Comparison of ENCODE assay signal across 12 cellular contexts in genomic region chr17:76076100-76076764, GRCh38. TPM values are rescaled to one million over a fixed set of nuclear protein-coding genes. Genes with fewer than 3 reads are reported as not detected.
A peak's percentile ranks its signal among the peaks of the same experiment; 100 is the strongest.
DNase-seq lines count a peak whose midpoint lies in the region; ATAC-seq and TF ChIP-seq lines count a peak whose summit lies in the region.
"Had no signal": no experiment of that assay in that cellular context is flagged by ENCODE, and none has a peak within 500 bp of the region (broad histone marks: within the 10 kb centered on the region; RNA-seq: fewer than 3 reads in every experiment).

No MANE protein-coding gene starts in this region.

- H4K20me1 ChIP-seq in BLaER1, result peaks cover 49% of the 10 kb centered on the region

- H3K9me3 ChIP-seq in BLaER1 (no peaks in the 10 kb centered on the region), muscle layer of colon (ENCODE audit: low read length) (no peaks in the 10 kb centered on the region)
- H3K9me3 ChIP-seq: adrenal gland had no signal

- H3K4me3 ChIP-seq in BLaER1 (peak overlapping the region; percentile 55), muscle layer of colon (ENCODE audit: low read depth in 1 of 2, low read length in 2 of 2) (peak overlapping the region; percentile 27 to 47), lower leg skin (ENCODE audit: low read depth, poor library complexity, severe bottlenecking) (no peak overlapping the region)
- H3K4me3 ChIP-seq: adrenal gland, K562 had no signal

- peak; percentile 61 for DNase-seq in DMS53 treated with DMSO at 0.1 percent for 48 hours (lab: John Stamatoyannopoulos, UW; ENCODE audit: unreplicated experiment)
- DNase-seq in activated T-helper 2 cell treated with anti-CD3 and anti-CD28 coated beads, Interferon-gamma antibody, Interleukin-2, Interleukin-4, amounts not matched to agents 10 μg/mL and 5 μg/mL and 100 μg/mL, durations not matched to agents 14 hours and 24 hours and 36 hours (ENCODE audit: low spot score), result no peak
- DNase-seq in lower leg skin (ENCODE audit: low spot score in 2 of 2), result no peak
- DNase-seq: adrenal gland; glutamatergic neuron; stimulated activated CD4-positive, alpha-beta T cell treated with anti-CD3 and anti-CD28 coated beads, Interleukin-12 subunit alpha, Interleukin-12 subunit beta, amount 100 ng/mL, for 4 hours had no signal

- no peak for TF ChIP-seq POLR2A in lower leg skin (IDR thresholded peaks at IDR 0.05)

- no peak overlapping the region for H3K27ac ChIP-seq in BLaER1
- no peak overlapping the region for H3K27ac ChIP-seq in muscle layer of colon (ENCODE audit: low read depth, low read length)
- H3K27ac ChIP-seq: adrenal gland had no signal

- peaks cover 16% of the 10 kb centered on the region for H3K36me3 Mint-ChIP-seq in activated T-helper 2 cell treated with anti-CD3 and anti-CD28 coated beads, Interferon-gamma antibody, Interleukin-2, Interleukin-4, amounts not matched to agents 10 μg/mL and 5 μg/mL and 100 μg/mL, durations not matched to agents 14 hours and 24 hours and 36 hours (ENCODE audit: low read depth)

- WGBS in lower leg skin, 2 donors, result 4 to 5% methylated on average over 32 to 35 of the region's 47 CpGs

- ATAC-seq in GM18517 (IDR thresholded peaks at IDR 0.05; ENCODE audit: unreplicated experiment), result no peak
- no peak for ATAC-seq in HG02938 (IDR thresholded peaks at IDR 0.05; ENCODE audit: unreplicated experiment)
- ATAC-seq in HG02885 (IDR thresholded peaks at IDR 0.05; ENCODE audit: poor library complexity, unreplicated experiment), result no peak
- ATAC-seq: K562 had no signal

- H3K4me1 ChIP-seq in BLaER1 (peaks cover 75% of the 10 kb centered on the region), muscle layer of colon (ENCODE audit: insufficient read depth, low read length) (peaks cover 36% of the 10 kb centered on the region)

- no peaks in the 10 kb centered on the region for H3K36me3 ChIP-seq in BLaER1
- H3K36me3 ChIP-seq in muscle layer of colon (ENCODE audit: insufficient read depth, low read length), result no peaks in the 10 kb centered on the region
- H3K36me3 ChIP-seq: adrenal gland had no signal

- TF ChIP-seq CTCF in lower leg skin (IDR thresholded peaks at IDR 0.05), result no peak

- H3K4me3 Mint-ChIP-seq in activated T-helper 2 cell treated with anti-CD3 and anti-CD28 coated beads, Interferon-gamma antibody, Interleukin-2, Interleukin-4, amounts not matched to agents 10 μg/mL and 5 μg/mL and 100 μg/mL, durations not matched to agents 14 hours and 24 hours and 36 hours (ENCODE audit: low read depth), result peak overlapping the region; percentile 73

- H3K9ac ChIP-seq in BLaER1 (no peak overlapping the region), muscle layer of colon (ENCODE audit: low read length) (no peak overlapping the region)

- peaks cover 50% of the 10 kb centered on the region for H3K27me3 Mint-ChIP-seq in activated T-helper 2 cell treated with anti-CD3 and anti-CD28 coated beads, Interferon-gamma antibody, Interleukin-2, Interleukin-4, amounts not matched to agents 10 μg/mL and 5 μg/mL and 100 μg/mL, durations not matched to agents 14 hours and 24 hours and 36 hours (ENCODE audit: low read depth)

- peak overlapping the region; percentile 86 for H3K4me2 ChIP-seq in BLaER1

- H3K4me1 Mint-ChIP-seq in activated T-helper 2 cell treated with anti-CD3 and anti-CD28 coated beads, Interferon-gamma antibody, Interleukin-2, Interleukin-4, amounts not matched to agents 10 μg/mL and 5 μg/mL and 100 μg/mL, durations not matched to agents 14 hours and 24 hours and 36 hours (ENCODE audit: low read depth), result peaks cover 14% of the 10 kb centered on the region

- no peaks in the 10 kb centered on the region for H3K9me3 Mint-ChIP-seq in activated T-helper 2 cell treated with anti-CD3 and anti-CD28 coated beads, Interferon-gamma antibody, Interleukin-2, Interleukin-4, amounts not matched to agents 10 μg/mL and 5 μg/mL and 100 μg/mL, durations not matched to agents 14 hours and 24 hours and 36 hours

- peaks cover 72% of the 10 kb centered on the region for H3K27me3 ChIP-seq in BLaER1
- H3K27me3 ChIP-seq in muscle layer of colon (ENCODE audit: control insufficient read depth in 1 of 2, insufficient read depth in 2 of 2, low read length in 2 of 2), result peaks cover 44 to 67% of the 10 kb centered on the region in 2 donors

- intact Hi-C loops in activated T-helper 2 cell treated with anti-CD3 and anti-CD28 coated beads, Interferon-gamma antibody, Interleukin-2, Interleukin-4, amounts not matched to agents 10 μg/mL and 5 μg/mL and 100 μg/mL, durations not matched to agents 14 hours and 24 hours and 36 hours (cut with micrococcal nuclease), result loop anchor here (10.0 kb wide), 1 partner anchor 291 kb away; the partner anchor contains the start of gene UNK
- intact Hi-C loops in lower leg skin (cut with DNase I; ENCODE audit: low total_unique reads), result no loop called here

- H3K27ac Mint-ChIP-seq in activated T-helper 2 cell treated with anti-CD3 and anti-CD28 coated beads, Interferon-gamma antibody, Interleukin-2, Interleukin-4, amounts not matched to agents 10 μg/mL and 5 μg/mL and 100 μg/mL, durations not matched to agents 14 hours and 24 hours and 36 hours, result no peak overlapping the region

RNA-seq across cellular contexts. Expression of gene GALR2, which starts 1.7 kb away (rescaled TPM):
- 10.7 and 14.5 TPM in 2 replicates for total RNA-seq in activated T-helper 2 cell treated with anti-CD3 and anti-CD28 coated beads, Interferon-gamma antibody, Interleukin-2, Interleukin-4, amounts not matched to agents 10 μg/mL and 5 μg/mL and 100 μg/mL, durations not matched to agents 14 hours and 24 hours and 36 hours
- under 1 TPM in 2 of 4 donors, not detected in 2; 0.17 to 0.97 TPM for total RNA-seq in lower leg skin
- total RNA-seq: adrenal gland, K562 had no signal

RNA-seq across cellular contexts. Expression of gene ZACN, which starts 2.8 kb away (rescaled TPM):
- total RNA-seq in activated T-helper 2 cell treated with anti-CD3 and anti-CD28 coated beads, Interferon-gamma antibody, Interleukin-2, Interleukin-4, amounts not matched to agents 10 μg/mL and 5 μg/mL and 100 μg/mL, durations not matched to agents 14 hours and 24 hours and 36 hours, result 10.3 and 14.1 TPM in 2 replicates
- total RNA-seq in lower leg skin, result not detected

RNA-seq across cellular contexts. Expression of gene SRP68, which starts 3.9 kb away (rescaled TPM):
- total RNA-seq in activated T-helper 2 cell treated with anti-CD3 and anti-CD28 coated beads, Interferon-gamma antibody, Interleukin-2, Interleukin-4, amounts not matched to agents 10 μg/mL and 5 μg/mL and 100 μg/mL, durations not matched to agents 14 hours and 24 hours and 36 hours, result 188 and 194 TPM in 2 replicates
- total RNA-seq in lower leg skin, result 10 to 100 TPM; 67.2 to 76.5 (median 72.3) TPM

RNA-seq across cellular contexts. Expression of gene EXOC7, which starts 27.4 kb away (rescaled TPM):
- total RNA-seq in activated T-helper 2 cell treated with anti-CD3 and anti-CD28 coated beads, Interferon-gamma antibody, Interleukin-2, Interleukin-4, amounts not matched to agents 10 μg/mL and 5 μg/mL and 100 μg/mL, durations not matched to agents 14 hours and 24 hours and 36 hours, result 103 and 110 TPM in 2 replicates
- 10 to 100 TPM; 52.5 to 78.4 (median 72.3) TPM for total RNA-seq in lower leg skin

RNA-seq across cellular contexts. Expression of gene EVPL, which starts 49.1 kb away (rescaled TPM):
- 0.02 TPM in 1 of 2 replicates, not detected in the other for total RNA-seq in activated T-helper 2 cell treated with anti-CD3 and anti-CD28 coated beads, Interferon-gamma antibody, Interleukin-2, Interleukin-4, amounts not matched to agents 10 μg/mL and 5 μg/mL and 100 μg/mL, durations not matched to agents 14 hours and 24 hours and 36 hours
- 100 to 1,000 TPM; 285 to 514 (median 315) TPM for total RNA-seq in lower leg skin

Comparison
In these comparisons a context has a peak if more than half of its experiments do, and no peak if none do; other contexts are left out.
1. RNA of gene ZACN, which starts 2.8 kb away (total RNA-seq): 10.3 to 14.1 TPM in activated T-helper 2 cell treated with anti-CD3 and anti-CD28 coated beads, Interferon-gamma antibody, Interleukin-2, Interleukin-4, amounts not matched to agents 10 μg/mL and 5 μg/mL and 100 μg/mL, durations not matched to agents 14 hours and 24 hours and 36 hours; not detected in lower leg skin; every median in the first group is over 10 times any median in the second.